Comparison of ENCODE assay signal across 19 cellular contexts in the genomic region with DNA sequence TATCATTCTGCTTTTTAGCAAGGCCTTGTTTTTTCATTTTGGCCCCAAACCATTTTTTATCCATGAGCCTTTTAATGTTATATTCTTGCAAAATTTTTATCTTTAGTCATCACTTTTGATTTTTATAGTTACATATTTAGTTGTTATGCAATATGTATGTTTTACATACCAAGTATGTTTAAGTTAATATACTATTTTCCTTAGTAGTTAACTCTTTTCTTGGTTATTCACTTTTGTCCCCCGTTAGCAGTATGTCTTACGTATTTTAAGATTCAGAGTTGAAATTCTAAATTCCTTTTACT. TPM values are rescaled to one million over a fixed set of nuclear protein-coding genes. Genes with fewer than 3 reads are reported as not detected.
A peak's percentile ranks its signal among the peaks of the same experiment; 100 is the strongest.
DNase-seq lines count a peak whose midpoint lies in the region; ATAC-seq and TF ChIP-seq lines count a peak whose summit lies in the region.
"Had no signal": no experiment of that assay in that cellular context is flagged by ENCODE, and none has a peak within 500 bp of the region (broad histone marks: within the 10 kb centered on the region; RNA-seq: fewer than 3 reads in every experiment).

No MANE protein-coding gene starts in this region.

- H3K9me2 ChIP-seq in PC-3 (replicated peaks; ENCODE audit: low read length) = no peaks in the 10 kb centered on the region

- no peak for ATAC-seq in PC-3
- ATAC-seq in GM18517 (IDR thresholded peaks at IDR 0.05; ENCODE audit: unreplicated experiment) = no peak
- ATAC-seq: CD8-positive, alpha-beta T cell; GM12878; HCT116 had no signal

- H4K20me1 ChIP-seq in PC-3 (ENCODE audit: low read length) = no peaks in the 10 kb centered on the region
- H4K20me1 ChIP-seq: BLaER1 treated with 17β-estradiol and CSF1 and Interleukin-3, amounts not matched to agents 10 nM and 100 nM had no signal

- no peaks in the 10 kb centered on the region for H3K79me2 ChIP-seq in PC-3 (ENCODE audit: low read length)

- peak overlapping the region; percentile 61 for H3K27ac ChIP-seq in 22Rv1
- no peak overlapping the region for H3K27ac ChIP-seq in PC-3 (ENCODE audit: low read length)
- H3K27ac ChIP-seq: BLaER1 treated with 17β-estradiol and CSF1 and Interleukin-3, amounts not matched to agents 10 nM and 100 nM; KMS-11 had no signal

- no TSS peak for BruUV-seq in PC-3 (replicated peaks; lab: Mats Ljungman, UMichigan)

- no peak overlapping the region for H2AFZ ChIP-seq in PC-3 (ENCODE audit: low read length)

- H3K4me2 ChIP-seq in PC-3 (ENCODE audit: low read length) = 0 out of 2 replicates have a peak overlapping the region, but pooled peaks have one; percentile 2
- H3K4me2 ChIP-seq in skeletal muscle satellite cell (ENCODE audit: low read length) = peak overlapping the region; percentile 50
- H3K4me2 ChIP-seq: BLaER1 treated with 17β-estradiol and CSF1 and Interleukin-3, amounts not matched to agents 10 nM and 100 nM; KMS-11 had no signal

- TF ChIP-seq CTCF in 22Rv1 (IDR thresholded peaks at IDR 0.05) (no peak), PC-3 (conservative IDR thresholded peaks at IDR 0.05; ENCODE audit: low read depth, low read length) (no peak)

- DNase-seq in PC-3 (no peak), glomerular visceral epithelial cell (ENCODE audit: extremely low spot score) (no peak), NCI-H526 (lab: John Stamatoyannopoulos, UW) (no peak)
- DNase-seq: 8988T; CD8-positive, alpha-beta T cell; DMS 273 treated with DMSO at 0.1 percent for 48 hours; DND-41; EL; GOT3; H7; HFFc6 had no signal

- CTCF ChIA-PET in PC-3 (lab: Charles Lee) = no interaction called here

- no peaks in the 10 kb centered on the region for H3K36me3 ChIP-seq in PC-3 (ENCODE audit: low read depth, low read length)
- no peaks in the 10 kb centered on the region for H3K36me3 ChIP-seq in endocrine pancreas (ENCODE audit: control insufficient read depth, insufficient read depth, low read length)
- H3K36me3 ChIP-seq in skeletal muscle satellite cell (ENCODE audit: insufficient read depth, low read length) = no peaks in the 10 kb centered on the region
- H3K36me3 ChIP-seq: BLaER1 treated with 17β-estradiol and CSF1 and Interleukin-3, amounts not matched to agents 10 nM and 100 nM had no signal

- H3K4me3 ChIP-seq in PC-3 (ENCODE audit: low read length) (no peak overlapping the region), endocrine pancreas (ENCODE audit: control insufficient read depth, insufficient read depth, low read length) (peak overlapping the region; percentile 34), skeletal muscle satellite cell (ENCODE audit: low read length) (no peak overlapping the region)
- H3K4me3 ChIP-seq: BLaER1 treated with 17β-estradiol and CSF1 and Interleukin-3, amounts not matched to agents 10 nM and 100 nM; GM12878 had no signal

- POLR2A ChIA-PET in PC-3 (lab: Charles Lee; ENCODE audit: unreplicated experiment) = no interaction called here

- intact Hi-C loops in PC-3 (cut with micrococcal nuclease) = no loop called here

- H3K9me3 ChIP-seq in PC-3 (ENCODE audit: low read length) = no peaks in the 10 kb centered on the region
- no peaks in the 10 kb centered on the region for H3K9me3 ChIP-seq in endocrine pancreas (ENCODE audit: control insufficient read depth, low read length)
- no peaks in the 10 kb centered on the region for H3K9me3 ChIP-seq in skeletal muscle satellite cell (replicated peaks; ENCODE audit: low read length)
- H3K9me3 ChIP-seq: BLaER1 treated with 17β-estradiol and CSF1 and Interleukin-3, amounts not matched to agents 10 nM and 100 nM had no signal

- H3K4me1 ChIP-seq in PC-3 (ENCODE audit: insufficient read depth, low read length) = peaks cover 27% of the 10 kb centered on the region
- H3K4me1 ChIP-seq in endocrine pancreas (ENCODE audit: control insufficient read depth, insufficient read depth, low read length) = peaks cover 38% of the 10 kb centered on the region
- H3K4me1 ChIP-seq in skeletal muscle satellite cell (ENCODE audit: control insufficient read depth, insufficient read depth, low read length) = peaks cover 29% of the 10 kb centered on the region

- H3K9ac ChIP-seq in PC-3 (ENCODE audit: low read length) (no peak overlapping the region), endocrine pancreas (ENCODE audit: control insufficient read depth, insufficient read depth, low read length) (no peak overlapping the region), skeletal muscle satellite cell (ENCODE audit: low read depth, low read length) (no peak overlapping the region)
- H3K9ac ChIP-seq: BLaER1 treated with 17β-estradiol and CSF1 and Interleukin-3, amounts not matched to agents 10 nM and 100 nM; KMS-11 had no signal

- H3F3A ChIP-seq in PC-3 (ENCODE audit: low read length, unreplicated experiment) = no peaks in the 10 kb centered on the region

- H3K27me3 ChIP-seq in PC-3 (ENCODE audit: low read length) (no peaks in the 10 kb centered on the region), endocrine pancreas (ENCODE audit: control insufficient read depth, insufficient read depth, low read length) (no peaks in the 10 kb centered on the region), skeletal muscle satellite cell (ENCODE audit: control insufficient read depth, insufficient read depth, low read length) (no peaks in the 10 kb centered on the region)
- H3K27me3 ChIP-seq: BLaER1 treated with 17β-estradiol and CSF1 and Interleukin-3, amounts not matched to agents 10 nM and 100 nM had no signal

RNA-seq across cellular contexts. Expression of gene MAGI3, which starts 44.5 kb away (rescaled TPM):
- 7.2 and 10.7 TPM in 2 replicates for total RNA-seq in PC-3 (2014; rRNA removed)
- total RNA-seq in skeletal muscle satellite cell (2012; rRNA removed) = 9.4 and 9.9 TPM in 2 replicates
